In the genomic region with DNA sequence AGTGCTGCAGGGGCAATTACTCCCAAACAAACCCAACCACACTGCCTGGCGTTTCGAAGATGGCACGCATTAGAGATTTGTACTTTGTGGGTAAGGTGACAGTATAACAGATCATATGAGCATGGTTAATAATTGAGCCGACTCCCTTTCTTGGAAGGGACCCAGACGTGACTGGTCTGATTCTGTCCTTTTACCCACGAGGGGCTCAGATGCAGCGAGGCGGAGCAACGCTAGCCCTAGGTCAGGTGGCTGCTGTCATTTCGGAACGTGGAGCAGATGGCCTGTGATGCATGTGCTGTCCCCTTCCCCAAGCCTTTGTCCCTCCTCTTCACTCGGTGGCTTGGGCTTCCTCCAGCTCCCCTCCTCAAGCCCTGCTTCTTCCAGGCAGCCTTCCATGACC, we compare ENCODE assay signal across 16 cellular contexts.
DNase-seq lines count a peak whose midpoint lies in the region; ATAC-seq and TF ChIP-seq lines count a peak whose summit lies in the region.
"Had no signal": no experiment of that assay in that cellular context is flagged by ENCODE, and none has a peak within 500 bp of the region (broad histone marks: within the 10 kb centered on the region; RNA-seq: fewer than 3 reads in every experiment).

No MANE protein-coding gene starts in this region.

- in situ Hi-C loops in ACHN (cut with HindIII; ENCODE audit: low pct_ligation_motif_present, low pct_unique_long_range_greater_than_20kb, low sequenced_read_pairs): no loop called here

- H3K4me2 ChIP-seq in OCI-LY1 (ENCODE audit: low read length): no peak overlapping the region

- H3K36me3 ChIP-seq in OCI-LY1 (ENCODE audit: insufficient read depth, low read length): peaks cover 50% of the 10 kb centered on the region; the same call in 1 of the 2 replicates
- no peaks in the 10 kb centered on the region for H3K36me3 ChIP-seq in right lobe of liver
- H3K36me3 ChIP-seq: transverse colon had no signal

- no peaks in the 10 kb centered on the region for H3F3A ChIP-seq in OCI-LY1 (ENCODE audit: insufficient read depth, low read length)

- peaks cover 53% of the 10 kb centered on the region for H3K4me1 ChIP-seq in OCI-LY1 (ENCODE audit: insufficient read depth, low read length, severe bottlenecking)
- H3K4me1 ChIP-seq in right lobe of liver: no peaks in the 10 kb centered on the region

- H2AFZ ChIP-seq in OCI-LY1 (ENCODE audit: low read length): no peak overlapping the region

- H3K9me2 ChIP-seq in OCI-LY1 (ENCODE audit: low read depth, low read length): no peaks in the 10 kb centered on the region

- no peak for TF ChIP-seq POLR2A in right lobe of liver (IDR thresholded peaks at IDR 0.05)

- H3K27ac ChIP-seq in OCI-LY1 (ENCODE audit: low read depth, low read length, poor library complexity, severe bottlenecking) (peak overlapping the region; percentile 87), right lobe of liver (no peak overlapping the region)
- H3K27ac ChIP-seq: transverse colon had no signal

- no peaks in the 10 kb centered on the region for H3K79me2 ChIP-seq in OCI-LY1 (ENCODE audit: insufficient read depth, low read length)

- H3K9ac ChIP-seq in OCI-LY1 (ENCODE audit: low read length): no peak overlapping the region

- 78% methylated on average over 7 of the region's 12 CpGs for WGBS in right lobe of liver (ENCODE audit: insufficient coverage, low coverage, low lambda C conversion rate, missing lambda C conversion rate)

- intact Hi-C loops in right lobe of liver (cut with DNase I): loop anchor here (10.0 kb wide), 1 partner anchor 86 kb away; a partner anchor contains a TSS

- H3K27me3 ChIP-seq in OCI-LY1 (ENCODE audit: insufficient read depth, low read length): no peaks in the 10 kb centered on the region
- H3K27me3 ChIP-seq in right lobe of liver: no peaks in the 10 kb centered on the region
- H3K27me3 ChIP-seq: transverse colon had no signal

- H3K9me3 ChIP-seq in OCI-LY1 (ENCODE audit: low read length): no peaks in the 10 kb centered on the region
- H3K9me3 ChIP-seq in right lobe of liver: no peaks in the 10 kb centered on the region
- H3K9me3 ChIP-seq: transverse colon had no signal

- peak; percentile 96 for DNase-seq in ACHN
- DNase-seq in right lobe of liver: no peak
- no peak for DNase-seq in NCI-H526 (lab: John Stamatoyannopoulos, UW)
- no peak for DNase-seq in stimulated activated CD4-positive, alpha-beta T cell treated with anti-CD3 and anti-CD28 coated beads, Interleukin-2, amount 100 ng/mL, for 24 hours
- DNase-seq in NCI-H1105 treated with DMSO at 0.1 percent for 48 hours (lab: John Stamatoyannopoulos, UW): no peak
- DNase-seq: activated CD4-positive, CD25-positive, alpha-beta regulatory T cell; CD4-positive, CD25-positive, alpha-beta regulatory T cell; DND-41; NCI-H1417 treated with DMSO at 0.1 percent for 48 hours; SIG-M5; T-helper 2 cell; transverse colon had no signal

- no peak for TF ChIP-seq CTCF in OCI-LY1 (IDR thresholded peaks at IDR 0.05; ENCODE audit: low read length)
- no peak for TF ChIP-seq CTCF in right lobe of liver (IDR thresholded peaks at IDR 0.05)

- H4K20me1 ChIP-seq in OCI-LY1 (ENCODE audit: insufficient read depth, low read length): no peaks in the 10 kb centered on the region

- peak; percentile 44 for ATAC-seq in GM19467 (IDR thresholded peaks at IDR 0.05; ENCODE audit: unreplicated experiment)
- ATAC-seq in right lobe of liver: peak; percentile 16 to 59 (median 41)
- ATAC-seq in HG02870 (IDR thresholded peaks at IDR 0.05; ENCODE audit: unreplicated experiment): no peak
- ATAC-seq: stimulated activated effector memory CD8-positive, alpha-beta T cell treated with anti-CD3 and anti-CD28 coated beads, Interleukin-12 subunit alpha, Interleukin-12 subunit beta, amount 100 ng/mL, for 72 hours had no signal

- H3K4me3 ChIP-seq in OCI-LY1 (ENCODE audit: low read depth, low read length, poor library complexity, severe bottlenecking) (no peak overlapping the region), right lobe of liver (no peak overlapping the region)
- H3K4me3 ChIP-seq: transverse colon had no signal
